14 cellular contexts compared by ENCODE assay signal in the genomic region with DNA sequence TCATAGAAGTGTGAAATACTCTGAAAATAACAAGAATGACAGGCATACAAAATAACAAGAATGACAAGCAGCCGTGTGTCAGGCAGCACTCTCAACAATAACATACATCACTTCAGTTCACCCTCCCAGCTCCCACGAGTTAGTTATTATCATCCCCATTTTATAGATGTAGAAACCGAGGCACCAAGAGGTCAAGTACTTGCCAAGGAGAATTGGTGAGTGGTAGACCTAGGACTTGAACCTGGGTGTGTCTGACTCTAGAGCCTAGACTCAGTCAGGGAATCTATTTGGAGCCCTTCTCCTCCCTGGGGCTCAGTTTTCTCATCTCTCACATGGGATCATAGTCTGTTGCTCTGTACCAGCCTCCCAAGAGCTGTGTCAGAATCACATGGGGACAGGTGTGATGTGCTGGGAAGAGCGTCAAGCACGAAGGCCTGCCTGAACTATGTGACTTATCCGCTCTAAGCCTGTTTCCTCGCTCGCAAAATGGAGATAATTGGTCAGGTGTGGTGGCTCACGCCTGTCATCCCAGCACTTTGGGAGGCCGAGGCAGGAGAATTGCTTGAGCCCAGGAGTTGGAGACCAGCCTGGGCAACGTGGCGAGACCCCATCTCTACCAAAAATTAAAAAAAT. TPM values are rescaled to one million over a fixed set of nuclear protein-coding genes. Genes with fewer than 3 reads are reported as not detected.
A peak's percentile ranks its signal among the peaks of the same experiment; 100 is the strongest.
DNase-seq lines count a peak whose midpoint lies in the region; ATAC-seq and TF ChIP-seq lines count a peak whose summit lies in the region.
"Had no signal": no experiment of that assay in that cellular context is flagged by ENCODE, and none has a peak within 500 bp of the region (broad histone marks: within the 10 kb centered on the region; RNA-seq: fewer than 3 reads in every experiment).

No MANE protein-coding gene starts in this region.

- H4K8ac ChIP-seq in neuronal stem cell (ENCODE audit: low read depth, low read length), result no peak overlapping the region

- H3K9me3 ChIP-seq in BLaER1, result no peaks in the 10 kb centered on the region
- no peaks in the 10 kb centered on the region for H3K9me3 ChIP-seq in HCT116 (ENCODE audit: control insufficient read depth in 1 of 2, insufficient read depth in 1 of 2, low read depth in 1 of 2, low read length in 2 of 2)
- H3K9me3 ChIP-seq in PC-3 (ENCODE audit: low read length), result no peaks in the 10 kb centered on the region
- H3K9me3 ChIP-seq in neuronal stem cell (replicated peaks in 1 of 2; ENCODE audit: control insufficient read depth in 2 of 2, insufficient read depth in 1 of 2, low read depth in 1 of 2, low read length in 2 of 2), result peaks cover 0 to 3% of the 10 kb centered on the region in 2 donors
- no peaks in the 10 kb centered on the region for H3K9me3 ChIP-seq in ascending aorta

- ATAC-seq in HCT116, result no peak
- ATAC-seq in PC-3, result no peak
- no peak for ATAC-seq in GM19395 (IDR thresholded peaks at IDR 0.05; ENCODE audit: unreplicated experiment)
- ATAC-seq: GM23338 had no signal

- H3K4ac ChIP-seq in neuronal stem cell (ENCODE audit: low read length), result no peak overlapping the region

- no peaks in the 10 kb centered on the region for H3K79me2 ChIP-seq in HCT116 (ENCODE audit: insufficient read depth, low read length)
- no peaks in the 10 kb centered on the region for H3K79me2 ChIP-seq in PC-3 (ENCODE audit: low read length)

- H3K36me3 ChIP-seq in BLaER1 (no peaks in the 10 kb centered on the region), HCT116 (ENCODE audit: control insufficient read depth in 1 of 2, insufficient read depth in 2 of 2, low read length in 2 of 2) (no peaks in the 10 kb centered on the region), PC-3 (ENCODE audit: low read depth, low read length) (no peaks in the 10 kb centered on the region), neuronal stem cell (replicated peaks in 1 of 2; ENCODE audit: control insufficient read depth in 2 of 2, insufficient read depth in 2 of 2, low read length in 2 of 2) (peaks cover 0 to 2% of the 10 kb centered on the region in 2 donors), ascending aorta (no peaks in the 10 kb centered on the region)

- DNase-seq in HCT116 (ENCODE audit: low read depth, low spot score) (no peak), PC-3 (no peak), neuronal stem cell (ENCODE audit: low spot score) (no peak), GM10248 (ENCODE audit: extremely low spot score) (no peak), ascending aorta (ENCODE audit: low spot score in 2 of 2) (no peak)
- DNase-seq: CD4-positive, CD25-positive, alpha-beta regulatory T cell; DMS53; H9 had no signal

- H3K4me3 ChIP-seq in BLaER1 (no peak overlapping the region), HCT116 (replicated peaks in 1 of 2; ENCODE audit: low read depth in 1 of 2, low read length in 2 of 2) (no peak overlapping the region), PC-3 (ENCODE audit: low read length) (no peak overlapping the region), neuronal stem cell (ENCODE audit: low read length in 2 of 2) (no peak overlapping the region), ascending aorta (no peak overlapping the region)
- H3K4me3 ChIP-seq: GM12878, GM23338 had no signal

- H4K20me1 ChIP-seq in BLaER1, result no peaks in the 10 kb centered on the region
- H4K20me1 ChIP-seq in HCT116 (ENCODE audit: insufficient read depth), result no peaks in the 10 kb centered on the region
- H4K20me1 ChIP-seq in PC-3 (ENCODE audit: low read length), result no peaks in the 10 kb centered on the region

- H3K18ac ChIP-seq in neuronal stem cell (ENCODE audit: low read length), result no peak overlapping the region

- no peak for TF ChIP-seq CTCF in HCT116 (IDR thresholded peaks at IDR 0.05 in 2 of 3, conservative IDR thresholded peaks at IDR 0.05 in 1 of 3; ENCODE audit: borderline replicate concordance in 1 of 3, insufficient read depth in 1 of 3, low read depth in 2 of 3, low read length in 2 of 3)
- TF ChIP-seq CTCF in PC-3 (conservative IDR thresholded peaks at IDR 0.05; ENCODE audit: low read depth, low read length), result no peak
- no peak for TF ChIP-seq CTCF in GM10248 (IDR thresholded peaks at IDR 0.05; ENCODE audit: control extremely low read depth, extremely low read depth, low read depth, missing control alignments)
- no peak for TF ChIP-seq CTCF in ascending aorta (IDR thresholded peaks at IDR 0.05)

- no peak overlapping the region for H3K9ac ChIP-seq in BLaER1
- H3K9ac ChIP-seq in HCT116 (ENCODE audit: low read length), result no peak overlapping the region
- no peak overlapping the region for H3K9ac ChIP-seq in PC-3 (ENCODE audit: low read length)
- H3K9ac ChIP-seq in neuronal stem cell (ENCODE audit: low read depth, low read length, poor library complexity), result no peak overlapping the region

- peaks cover 61% of the 10 kb centered on the region for H3K4me1 ChIP-seq in BLaER1
- peaks cover 17 to 26% of the 10 kb centered on the region in 2 experiments for H3K4me1 ChIP-seq in HCT116 (ENCODE audit: control insufficient read depth in 1 of 2, insufficient read depth in 2 of 2, low read length in 2 of 2)
- H3K4me1 ChIP-seq in PC-3 (ENCODE audit: insufficient read depth, low read length), result peaks cover 6% of the 10 kb centered on the region; the same call in 1 of the 2 replicates
- H3K4me1 ChIP-seq in neuronal stem cell (ENCODE audit: control insufficient read depth in 2 of 2, insufficient read depth in 1 of 2, low read depth in 1 of 2, low read length in 2 of 2), result peaks cover 0 to 3% of the 10 kb centered on the region in 2 donors
- no peaks in the 10 kb centered on the region for H3K4me1 ChIP-seq in ascending aorta

- H3K27ac ChIP-seq in BLaER1 (peak overlapping the region; percentile 42; the same call in 1 of the 2 replicates), HCT116 (ENCODE audit: low read depth, low read length) (no peak overlapping the region), PC-3 (ENCODE audit: low read length) (no peak overlapping the region), neuronal stem cell (replicated peaks; ENCODE audit: low read length) (no peak overlapping the region), ascending aorta (no peak overlapping the region)

- POLR2A ChIA-PET in HCT116 (lab: Charles Lee), result no interaction called here
- POLR2A ChIA-PET in PC-3 (lab: Charles Lee; ENCODE audit: unreplicated experiment), result interaction anchor here (0.5 kb wide), 1 partner anchor 9 kb away, joined by 3 read pairs; no protein-coding TSS in a partner anchor
- POLR2A ChIA-PET in GM10248 (lab: Yijun Ruan, JAX), result no interaction called here

- no peak for TF ChIP-seq POLR2A in HCT116 (IDR thresholded peaks at IDR 0.05; ENCODE audit: borderline replicate concordance, extremely low read depth, insufficient read depth, insufficient read length)

- no peak overlapping the region for H3K23ac ChIP-seq in neuronal stem cell (ENCODE audit: low read depth, low read length, poor library complexity)

- WGBS in neuronal stem cell (ENCODE audit: extremely low coverage in 2 of 2, insufficient read length in 2 of 2, insufficient replicate concordance in 1 of 2), 2 donors, result no CpG with 5 or more reads among the region's 12 CpGs

- H3K79me1 ChIP-seq in neuronal stem cell (ENCODE audit: low read depth, low read length), result no peaks in the 10 kb centered on the region

- no peak overlapping the region for H2BK12ac ChIP-seq in neuronal stem cell (ENCODE audit: low read length)

- H3F3A ChIP-seq in PC-3 (ENCODE audit: low read length, unreplicated experiment), result no peaks in the 10 kb centered on the region

- H3K14ac ChIP-seq in neuronal stem cell (ENCODE audit: low read length), result no peak overlapping the region

- peak overlapping the region; percentile 57 for H2AK5ac ChIP-seq in neuronal stem cell (ENCODE audit: low read depth, low read length)

- RAD21 ChIA-PET in HCT116 (lab: Charles Lee; ENCODE audit: low non-redundant PET in 1 of 2, low total read pairs in 2 of 2, uncharacterized antibody in 2 of 2, unreplicated experiment in 2 of 2), result no interaction called here

- intact Hi-C loops in HCT116 (cut with micrococcal nuclease), result no loop called here
- intact Hi-C loops in PC-3 (cut with micrococcal nuclease), result no loop called here
- intact Hi-C loops in ascending aorta (cut with DNase I), result no loop called here

- H3K4me2 ChIP-seq in BLaER1 (peak overlapping the region; percentile 86), HCT116 (ENCODE audit: low read length) (peak overlapping the region; percentile 54), PC-3 (ENCODE audit: low read length) (no peak overlapping the region), neuronal stem cell (ENCODE audit: insufficient read depth, low read length, poor library complexity, severe bottlenecking) (no peak overlapping the region)
- H3K4me2 ChIP-seq: GM23338 had no signal

- H3K9me2 ChIP-seq in HCT116 (ENCODE audit: insufficient read depth) (no peaks in the 10 kb centered on the region), PC-3 (replicated peaks; ENCODE audit: low read length) (no peaks in the 10 kb centered on the region)

- TF ChIP-seq RAD21 in HCT116 (IDR thresholded peaks at IDR 0.05; ENCODE audit: low read depth), result no peak

- H2BK5ac ChIP-seq in neuronal stem cell (ENCODE audit: low read length), result no peak overlapping the region

- H4K91ac ChIP-seq in neuronal stem cell (ENCODE audit: low read depth, low read length, poor library complexity), result no peak overlapping the region

- BruUV-seq in HCT116 (replicated peaks; lab: Mats Ljungman, UMichigan), result no TSS peak
- no TSS peak for BruUV-seq in PC-3 (replicated peaks; lab: Mats Ljungman, UMichigan)

- H2AFZ ChIP-seq in HCT116 (ENCODE audit: low read depth, low read length, poor library complexity, severe bottlenecking) (peak overlapping the region; percentile 42), PC-3 (ENCODE audit: low read length) (peak overlapping the region; percentile 35; the same call in 1 of the 2 replicates), neuronal stem cell (ENCODE audit: low read length) (no peak overlapping the region)
- H2AFZ ChIP-seq: GM23338 had no signal

- H2BK15ac ChIP-seq in neuronal stem cell (ENCODE audit: low read length), result no peak overlapping the region

- H2BK120ac ChIP-seq in neuronal stem cell (ENCODE audit: low read depth, low read length), result no peak overlapping the region

- H3K27me3 ChIP-seq in BLaER1 (no peaks in the 10 kb centered on the region), HCT116 (ENCODE audit: insufficient read depth, low read length) (no peaks in the 10 kb centered on the region), PC-3 (ENCODE audit: low read length) (no peaks in the 10 kb centered on the region), neuronal stem cell (ENCODE audit: control insufficient read depth in 3 of 3, insufficient read depth in 3 of 3, low read depth in 1 of 3, low read length in 3 of 3) (peaks cover 0 to 2% (median 0%) of the 10 kb centered on the region in 3 experiments), ascending aorta (no peaks in the 10 kb centered on the region)

- CTCF ChIA-PET in HCT116 (lab: Charles Lee) (no interaction called here), PC-3 (lab: Charles Lee) (no interaction called here), GM10248 (lab: Yijun Ruan, JAX) (interaction anchor here (0.9 to 1.2 kb wide), 2 partner anchors 23 to 28 kb away, joined by 3 read pairs; no protein-coding TSS in a partner anchor)

RNA-seq across cellular contexts. Expression of a gene that starts 19.4 kb away (rescaled TPM):
- 3.0 TPM for total RNA-seq in HCT116 (2021; ENCODE audit: unreplicated experiment)
- 1.4 and 2.0 TPM in 2 replicates for polyA plus RNA-seq in HCT116 (2012)
- 1.1 and 1.7 TPM in 2 replicates for total RNA-seq in PC-3 (2014; rRNA removed)
- 0.10 TPM for polyA plus RNA-seq in neuronal stem cell (2013, experiment 1 of 2)
- 0.07 TPM for polyA plus RNA-seq in neuronal stem cell (2013, experiment 2 of 2)
- total RNA-seq in ascending aorta, result not detected
- total RNA-seq: CD4-positive, CD25-positive, alpha-beta regulatory T cell; HT-29 had no signal

RNA-seq across cellular contexts. Expression of a gene that starts 39.5 kb away (rescaled TPM):
- 0.12 TPM for total RNA-seq in HCT116 (2021; ENCODE audit: unreplicated experiment)
- polyA plus RNA-seq in HCT116 (2012), result 0.05 and 0.11 TPM in 2 replicates
- total RNA-seq in PC-3 (2014; rRNA removed), result not detected in 2 replicates
- polyA plus RNA-seq in neuronal stem cell (2013, experiment 1 of 2), result 0.22 TPM
- 0.22 TPM for polyA plus RNA-seq in neuronal stem cell (2013, experiment 2 of 2)
- total RNA-seq in ascending aorta, result 35.1 TPM
- total RNA-seq: HT-29 had no signal

RNA-seq across cellular contexts. Expression of a gene that starts 39.6 kb away (rescaled TPM):
- not detected for total RNA-seq in HCT116 (2021; ENCODE audit: unreplicated experiment)
- not detected in 2 replicates for polyA plus RNA-seq in HCT116 (2012)
- total RNA-seq in PC-3 (2014; rRNA removed), result 0.40 TPM in 1 of 2 replicates, not detected in the other
- 0.08 TPM for polyA plus RNA-seq in neuronal stem cell (2013, experiment 1 of 2)
- 0.11 TPM for polyA plus RNA-seq in neuronal stem cell (2013, experiment 2 of 2)
- not detected for total RNA-seq in ascending aorta
- total RNA-seq: Daoy, HT-29 had no signal

Comparison
In these comparisons a context has a peak if more than half of its experiments do, and no peak if none do; other contexts are left out.
1. H3K4me2 ChIP-seq: peak in BLaER1 (single experiment) and HCT116 (single experiment); none in PC-3 (single experiment) and neuronal stem cell (single experiment).
2. RNA of a gene that starts 39.5 kb away (total RNA-seq): 35.1 TPM in ascending aorta (single experiment); 0.12 TPM in HCT116 (single experiment) and not detected in PC-3; every median in the first group is over 10 times any median in the second.